Comparison of ENCODE assay signal across 1 cellular context in the genomic region with DNA sequence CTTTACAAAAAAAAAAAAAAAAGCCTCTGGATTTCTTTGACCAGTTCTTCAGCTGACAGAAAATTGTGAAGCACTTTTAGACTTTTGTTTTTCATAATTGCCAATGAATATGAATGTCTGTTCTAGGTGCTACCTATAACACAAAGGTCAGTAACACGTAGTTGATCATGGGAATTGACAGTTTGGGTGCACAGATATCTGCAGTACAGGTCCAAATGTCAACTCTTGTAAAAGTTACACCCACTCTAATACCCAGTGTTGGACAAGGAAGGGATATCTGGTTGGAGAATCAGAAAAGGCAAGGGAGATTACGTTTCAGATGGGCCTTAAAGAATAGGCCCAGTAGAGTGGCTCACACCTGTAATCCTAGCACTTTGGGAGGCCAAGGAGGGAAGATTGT.
TF ChIP-seq lines count a peak whose summit lies in the region.

No MANE protein-coding gene starts in this region.

TF ChIP-seq in K562, 482 proteins besides CTCF, POLR2A, EP300 and RAD21 (continued from another document):
- TF ChIP-seq, protein P1, sequence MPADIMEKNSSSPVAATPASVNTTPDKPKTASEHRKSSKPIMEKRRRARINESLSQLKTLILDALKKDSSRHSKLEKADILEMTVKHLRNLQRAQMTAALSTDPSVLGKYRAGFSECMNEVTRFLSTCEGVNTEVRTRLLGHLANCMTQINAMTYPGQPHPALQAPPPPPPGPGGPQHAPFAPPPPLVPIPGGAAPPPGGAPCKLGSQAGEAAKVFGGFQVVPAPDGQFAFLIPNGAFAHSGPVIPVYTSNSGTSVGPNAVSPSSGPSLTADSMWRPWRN (IDR thresholded peaks at IDR 0.05; ENCODE audit: low read depth): no peak
- TF ChIP-seq, protein P2, sequence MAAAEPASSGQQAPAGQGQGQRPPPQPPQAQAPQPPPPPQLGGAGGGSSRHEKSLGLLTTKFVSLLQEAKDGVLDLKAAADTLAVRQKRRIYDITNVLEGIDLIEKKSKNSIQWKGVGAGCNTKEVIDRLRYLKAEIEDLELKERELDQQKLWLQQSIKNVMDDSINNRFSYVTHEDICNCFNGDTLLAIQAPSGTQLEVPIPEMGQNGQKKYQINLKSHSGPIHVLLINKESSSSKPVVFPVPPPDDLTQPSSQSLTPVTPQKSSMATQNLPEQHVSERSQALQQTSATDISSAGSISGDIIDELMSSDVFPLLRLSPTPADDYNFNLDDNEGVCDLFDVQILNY (CRISPR knock-in tag; IDR thresholded peaks at IDR 0.05): no peak
- TF ChIP-seq TCF7 (IDR thresholded peaks at IDR 0.05; ENCODE audit: borderline replicate concordance): no peak
- TF ChIP-seq ZBTB33 (CRISPR knock-in tag; IDR thresholded peaks at IDR 0.05): no peak
- no peak for TF ChIP-seq TRIM24 (IDR thresholded peaks at IDR 0.05)
- TF ChIP-seq ZNF324 (CRISPR knock-in tag; IDR thresholded peaks at IDR 0.05): no peak
- no peak for TF ChIP-seq MTA1 (IDR thresholded peaks at IDR 0.05; ENCODE audit: borderline replicate concordance)
- no peak for TF ChIP-seq MIER1 (IDR thresholded peaks at IDR 0.05; ENCODE audit: low read depth)
